Comparison of ENCODE assay signal across 8 cellular contexts in genomic region chr2:241507430-241508239, GRCh38. TPM values are rescaled to one million over a fixed set of nuclear protein-coding genes. Genes with fewer than 3 reads are reported as not detected.
DNase-seq lines count a peak whose midpoint lies in the region; ATAC-seq and TF ChIP-seq lines count a peak whose summit lies in the region.

No MANE protein-coding gene starts in this region.

- intact Hi-C loops in testis (cut with DNase I; ENCODE audit: low total_unique reads), result no loop called here

- no peak overlapping the region for H3K27ac ChIP-seq in endodermal cell (ENCODE audit: low read depth, low read length)
- peak overlapping the region; percentile 49 for H3K27ac ChIP-seq in muscle layer of colon (ENCODE audit: low read depth, low read length)
- peak overlapping the region; percentile 67 to 84 for H3K27ac ChIP-seq in testis

- H3K4me1 ChIP-seq in ES-I3 (ENCODE audit: insufficient read depth, low read length) (no peaks in the 10 kb centered on the region; the same call in 1 of the 2 replicates), endodermal cell (ENCODE audit: control insufficient read depth, insufficient read depth, low read length) (no peaks in the 10 kb centered on the region), muscle layer of colon (ENCODE audit: insufficient read depth, low read length) (peaks cover 28% of the 10 kb centered on the region), testis (peaks cover 21% of the 10 kb centered on the region)

- 1 to 2% methylated on average over 36 to 67 of the region's 67 CpGs for WGBS in endodermal cell (ENCODE audit: insufficient coverage in 1 of 2, insufficient read length in 1 of 2), 2 experiments
- 0 to 1% methylated on average over 45 to 64 of the region's 67 CpGs for WGBS in testis, 2 donors

- H3K27me3 Mint-ChIP-seq in endodermal cell (ENCODE audit: insufficient read depth), result peaks cover 9% of the 10 kb centered on the region

- peak overlapping the region; percentile 75 for H3K27ac Mint-ChIP-seq in endodermal cell

- TF ChIP-seq CTCF in endodermal cell (conservative IDR thresholded peaks at IDR 0.05), result peak; percentile 62
- no peak for TF ChIP-seq CTCF in testis (IDR thresholded peaks at IDR 0.05)

- no peaks in the 10 kb centered on the region for H3K9me3 Mint-ChIP-seq in endodermal cell

- H3K9me3 ChIP-seq in ES-I3 (ENCODE audit: control insufficient read depth, insufficient read depth, low read length), result no peaks in the 10 kb centered on the region
- H3K9me3 ChIP-seq in endodermal cell (ENCODE audit: control insufficient read depth, low read length), result no peaks in the 10 kb centered on the region
- H3K9me3 ChIP-seq in muscle layer of colon (ENCODE audit: low read length), result no peaks in the 10 kb centered on the region
- no peaks in the 10 kb centered on the region for H3K9me3 ChIP-seq in testis

- H3K4me3 Mint-ChIP-seq in endodermal cell, result peak overlapping the region; percentile 78

- H3K9ac ChIP-seq in ES-I3 (ENCODE audit: low read depth, low read length), result peak overlapping the region; percentile 69
- peak overlapping the region; percentile 73 for H3K9ac ChIP-seq in endodermal cell (ENCODE audit: extremely low read depth, low read length, poor library complexity, severe bottlenecking)
- H3K9ac ChIP-seq in muscle layer of colon (ENCODE audit: low read length), result no peak overlapping the region

- no peak; the same call in 1 of the 2 replicates for TF ChIP-seq EP300 in Ishikawa (IDR thresholded peaks at IDR 0.05; ENCODE audit: borderline replicate concordance)

- H3K36me3 ChIP-seq in ES-I3 (ENCODE audit: insufficient read depth, low read length) (peaks cover 7% of the 10 kb centered on the region), endodermal cell (ENCODE audit: control insufficient read depth, insufficient read depth, low read length) (peaks cover 11% of the 10 kb centered on the region), muscle layer of colon (ENCODE audit: insufficient read depth, low read length) (no peaks in the 10 kb centered on the region), testis (ENCODE audit: low read depth, missing control alignments) (no peaks in the 10 kb centered on the region)

- H3K4me1 Mint-ChIP-seq in endodermal cell, result peaks cover 10% of the 10 kb centered on the region

- peak; percentile 20 for DNase-seq in activated CD4-positive, alpha-beta T cell treated with anti-CD3 and anti-CD28 coated beads, Interleukin-2, amount 50 U/mL, for 1 hour
- DNase-seq in endodermal cell (peak; percentile 81), testis (peak; percentile 34), ureter (ENCODE audit: low spot score) (no peak)

- no peaks in the 10 kb centered on the region for H3K27me3 ChIP-seq in endodermal cell (ENCODE audit: control insufficient read depth, insufficient read depth, low read length, poor library complexity, severe bottlenecking)
- H3K27me3 ChIP-seq in muscle layer of colon (ENCODE audit: control insufficient read depth in 1 of 2, insufficient read depth in 2 of 2, low read length in 2 of 2), result no peaks in the 10 kb centered on the region
- H3K27me3 ChIP-seq in testis, result no peaks in the 10 kb centered on the region

- peak overlapping the region; percentile 87 for H3K4me3 ChIP-seq in endodermal cell (ENCODE audit: low read length)
- peak overlapping the region; percentile 77 to 89 for H3K4me3 ChIP-seq in muscle layer of colon (ENCODE audit: low read depth in 1 of 2, low read length in 2 of 2)
- H3K4me3 ChIP-seq in testis, result peak overlapping the region; percentile 83 to 98

- peaks cover 6% of the 10 kb centered on the region for H3K36me3 Mint-ChIP-seq in endodermal cell (ENCODE audit: low read depth)

- TF ChIP-seq RAD21 in Ishikawa (IDR thresholded peaks at IDR 0.05; ENCODE audit: low read depth), result peak; percentile 9; the same call in 1 of the 2 replicates

- ATAC-seq in GM21528 (IDR thresholded peaks at IDR 0.05; ENCODE audit: low FRiP score, unreplicated experiment), result peak; percentile 26

- TF ChIP-seq POLR2A in testis (IDR thresholded peaks at IDR 0.05), result no peak

TF ChIP-seq in Ishikawa, 13 proteins besides CTCF, POLR2A, EP300 and RAD21:
- TF ChIP-seq FOXM1 (IDR thresholded peaks at IDR 0.05; ENCODE audit: borderline replicate concordance, low read depth) (no peak), YY1 (IDR thresholded peaks at IDR 0.05; ENCODE audit: low read depth) (no peak), TAF1 (IDR thresholded peaks at IDR 0.05; ENCODE audit: low read depth) (no peak; the same call in 1 of the 2 replicates), EGR1 (IDR thresholded peaks at IDR 0.05) (no peak), CEBPB (IDR thresholded peaks at IDR 0.05) (no peak), USF1 (IDR thresholded peaks at IDR 0.05) (no peak), NFIC (IDR thresholded peaks at IDR 0.05) (0 out of 2 replicates have a peak, but pooled peaks have one; percentile 28), ZBTB7A (IDR thresholded peaks at IDR 0.05; ENCODE audit: low read depth) (peak; percentile 89; the same call in 1 of the 2 replicates), CREB1 (IDR thresholded peaks at IDR 0.05; ENCODE audit: low read depth) (no peak), TCF12 (IDR thresholded peaks at IDR 0.05; ENCODE audit: low read depth) (no peak)

RNA-seq across cellular contexts. Expression of gene STK25, which starts 0.7 kb away (rescaled TPM):
- total RNA-seq in endodermal cell, result 100 to 1,000 TPM; 226 to 252 TPM
- 213 TPM for polyA plus RNA-seq in endodermal cell (2013, experiment 1 of 2)
- polyA plus RNA-seq in endodermal cell (2013, experiment 2 of 2), result 205 TPM
- 100 to 1,000 TPM; 224 to 250 TPM for total RNA-seq in testis
- polyA plus RNA-seq in testis (ENCODE audit: insufficient read depth, low read depth, low replicate concordance), result 200 TPM
- 166 TPM for total RNA-seq in ureter

RNA-seq across cellular contexts. Expression of gene BOK, which starts 50.9 kb away (rescaled TPM):
- 10 to 100 TPM; 23.4 to 24.5 TPM for total RNA-seq in endodermal cell
- polyA plus RNA-seq in endodermal cell (2013, experiment 1 of 2), result 14.1 TPM
- polyA plus RNA-seq in endodermal cell (2013, experiment 2 of 2), result 13.7 TPM
- total RNA-seq in testis, result 10 to 100 TPM; 52.0 to 62.7 TPM
- 20.2 TPM for polyA plus RNA-seq in testis (ENCODE audit: insufficient read depth, low read depth, low replicate concordance)
- total RNA-seq in ureter, result 16.0 TPM
